In the genomic region with DNA sequence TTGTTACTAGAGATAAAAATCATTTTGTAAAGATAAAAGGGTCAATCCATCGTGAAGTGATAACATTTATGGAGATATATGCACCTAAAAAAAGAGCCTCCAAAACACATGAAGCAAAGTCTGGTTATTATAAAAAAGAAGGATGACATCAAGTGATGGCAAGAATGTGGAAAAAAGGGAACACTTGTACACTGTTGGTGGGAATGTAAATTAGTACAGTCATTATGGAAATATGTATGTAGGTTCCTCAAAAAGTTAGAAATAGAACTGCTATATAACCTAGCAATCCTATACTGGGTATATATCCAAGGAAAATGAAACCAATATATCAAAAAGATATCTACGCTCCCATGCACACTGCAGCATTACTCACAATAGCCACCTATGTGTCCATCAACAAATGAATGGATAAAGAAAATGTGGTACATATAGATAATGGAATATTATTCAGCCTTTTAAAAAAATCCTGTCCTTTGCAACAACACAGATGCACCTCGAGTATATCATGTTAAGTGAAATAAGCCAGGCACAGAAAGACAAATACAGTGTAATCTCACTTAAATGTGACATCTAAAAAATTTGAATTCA, we compare ENCODE assay signal across 22 cellular contexts. TPM values are rescaled to one million over a fixed set of nuclear protein-coding genes. Genes with fewer than 3 reads are reported as not detected.
"Had no signal": no experiment of that assay in that cellular context is flagged by ENCODE, and none has a peak within 500 bp of the region (broad histone marks: within the 10 kb centered on the region; RNA-seq: fewer than 3 reads in every experiment).

No MANE protein-coding gene starts in this region.

- H3K79me2 ChIP-seq: hepatocyte had no signal

- DNase-seq: effector memory CD4-positive, alpha-beta T cell; esophagus squamous epithelium; foreskin fibroblast; head of caudate nucleus; left colon; left ventricle myocardium superior; mesendoderm; naive B cell; occipital lobe; pancreas; right cardiac atrium; small intestine; stimulated activated CD4-positive, alpha-beta T cell treated with anti-CD3 and anti-CD28 coated beads, Interleukin-12 subunit alpha, Interleukin-12 subunit beta, amount 100 ng/mL, for 4 hours; stimulated activated naive CD4-positive, alpha-beta T cell treated with Interleukin-2 at 50 U/mL for 16 hours; trophoblast cell had no signal

- H3K4me3 ChIP-seq: esophagus squamous epithelium, hepatocyte, lung, pancreas had no signal

- H3K4me1 Mint-ChIP-seq: nephron had no signal

- H2AFZ ChIP-seq: hepatocyte had no signal

- H3K9me3 ChIP-seq: esophagus squamous epithelium, pancreas had no signal

- H3K4me3 Mint-ChIP-seq: naive B cell, nephron had no signal

- H3K27ac ChIP-seq: esophagus squamous epithelium, hepatocyte, pancreas had no signal

- FAIRE-seq: endometrium, pancreas, small intestine had no signal

- ATAC-seq: left colon, left ventricle myocardium superior, pancreas, right cardiac atrium had no signal

- H3K4me2 ChIP-seq: hepatocyte had no signal

- H3K27ac Mint-ChIP-seq: naive B cell, nephron, progenitor cell of endocrine pancreas had no signal

- H3K4me1 ChIP-seq: esophagus squamous epithelium, pancreas had no signal

- H3K27me3 Mint-ChIP-seq: progenitor cell of endocrine pancreas had no signal

- H3K36me3 ChIP-seq: esophagus squamous epithelium, pancreas had no signal

- H3K27me3 ChIP-seq: esophagus squamous epithelium, hepatocyte, pancreas had no signal

- H3K36me3 Mint-ChIP-seq: naive B cell had no signal

RNA-seq across cellular contexts. Expression of a gene that starts 28.9 kb away (rescaled TPM):
- total RNA-seq: epithelial cell of proximal tubule, kidney epithelial cell had no signal
